In the genomic region with DNA sequence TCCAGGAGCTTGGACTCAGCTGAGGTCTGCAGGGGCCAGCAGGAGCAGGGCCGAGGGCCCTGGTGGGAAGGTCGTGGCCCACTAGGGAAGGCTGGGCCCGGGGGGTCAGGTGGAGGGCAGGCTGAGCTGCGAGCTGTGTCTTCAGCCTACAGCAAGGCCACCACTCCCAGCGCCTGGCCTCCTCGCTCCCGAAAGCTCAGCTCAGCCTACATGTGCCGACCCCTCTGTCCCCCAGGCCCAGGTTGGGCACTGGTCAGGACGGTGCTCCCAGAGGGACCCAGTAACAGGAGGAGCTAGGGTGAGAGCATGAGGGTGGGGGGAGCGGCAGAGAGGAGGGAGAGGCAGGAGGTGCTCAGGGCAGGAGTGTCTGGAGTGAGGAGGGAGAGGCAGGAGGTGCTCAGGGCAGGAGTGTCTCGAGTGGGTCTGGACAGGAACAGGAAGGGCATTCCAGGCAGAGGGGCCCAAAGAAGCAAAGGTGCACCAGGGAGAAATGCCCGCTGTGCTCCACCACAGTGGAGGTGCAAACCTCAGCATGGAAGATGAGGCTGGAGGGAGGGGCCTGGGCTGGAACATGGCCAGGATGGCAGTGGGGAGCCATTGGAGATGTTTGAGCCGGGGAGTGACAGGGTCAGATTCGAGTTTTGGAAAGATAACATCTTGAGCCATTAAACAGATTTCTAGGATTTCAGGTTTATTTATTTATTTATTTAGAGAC, we compare ENCODE assay signal across 7 cellular contexts. TPM values are rescaled to one million over a fixed set of nuclear protein-coding genes. Genes with fewer than 3 reads are reported as not detected.
DNase-seq lines count a peak whose midpoint lies in the region; ATAC-seq and TF ChIP-seq lines count a peak whose summit lies in the region.

No MANE protein-coding gene starts in this region.

- intact Hi-C loops in HCT116 (cut with micrococcal nuclease) = loop anchor here (5.0 kb wide), 1 partner anchor 88 kb away; the partner anchor contains the start of gene NUDT14

- DNase-seq in HCT116 (ENCODE audit: low read depth, low spot score) = no peak
- DNase-seq in SHP77 treated with DMSO at 0.1 percent for 48 hours (lab: John Stamatoyannopoulos, UW) = no peak
- no peak for DNase-seq in DMS 273 treated with DMSO at 0.1 percent for 48 hours (lab: John Stamatoyannopoulos, UW)

- H3K9ac ChIP-seq in HCT116 (ENCODE audit: low read length) = peak overlapping the region; percentile 95
- no peak overlapping the region for H3K9ac ChIP-seq in iPS-18a (ENCODE audit: low read length)

- H3K9me3 Mint-ChIP-seq in activated T-helper 17 cell treated with anti-CD3 and anti-CD28 coated beads, Interleukin-2, amount 50 U/mL, for 72 hours = no peaks in the 10 kb centered on the region
- H3K9me3 Mint-ChIP-seq in stimulated activated memory B cell treated with anti-CD40 and anti-IgM and Interleukin-4, amounts not matched to agents 10 μg/mL and 1 μg/mL and 100 μg/mL, for 72 hours = no peaks in the 10 kb centered on the region

- H3K4me3 ChIP-seq in HCT116 (replicated peaks in 1 of 2; ENCODE audit: low read depth in 1 of 2, low read length in 2 of 2) (peak overlapping the region; percentile 72 to 87), iPS-18a (ENCODE audit: low read length) (peak overlapping the region; percentile 56)

- RAD21 ChIA-PET in HCT116 (lab: Charles Lee; ENCODE audit: low non-redundant PET in 1 of 2, low total read pairs in 2 of 2, uncharacterized antibody in 2 of 2, unreplicated experiment in 2 of 2) = no interaction called here

- CTCF ChIA-PET in HCT116 (lab: Charles Lee) = interaction anchor here (1.3 to 1.4 kb wide), 2 partner anchors 8 to 14 kb away, joined by 3 to 4 read pairs; no protein-coding TSS in a partner anchor

- no peaks in the 10 kb centered on the region for H4K20me1 ChIP-seq in HCT116 (ENCODE audit: insufficient read depth)

- H3K9me3 ChIP-seq in HCT116 (ENCODE audit: control insufficient read depth in 1 of 2, insufficient read depth in 1 of 2, low read depth in 1 of 2, low read length in 2 of 2) (no peaks in the 10 kb centered on the region; a peak in 1 of 4 replicates), iPS-18a (ENCODE audit: control insufficient read depth, low read depth, low read length) (no peaks in the 10 kb centered on the region)

- H3K27me3 ChIP-seq in HCT116 (ENCODE audit: insufficient read depth, low read length) (no peaks in the 10 kb centered on the region), iPS-18a (ENCODE audit: control insufficient read depth, insufficient read depth, low read length) (peaks cover 39% of the 10 kb centered on the region)

- H3K27ac ChIP-seq in HCT116 (ENCODE audit: low read depth, low read length) (peak overlapping the region; percentile 99), iPS-18a (ENCODE audit: low read length) (no peak overlapping the region)

- no peaks in the 10 kb centered on the region for H3K27me3 Mint-ChIP-seq in activated T-helper 17 cell treated with anti-CD3 and anti-CD28 coated beads, Interleukin-2, amount 50 U/mL, for 72 hours
- peaks cover 32% of the 10 kb centered on the region for H3K27me3 Mint-ChIP-seq in stimulated activated memory B cell treated with anti-CD40 and anti-IgM and Interleukin-4, amounts not matched to agents 10 μg/mL and 1 μg/mL and 100 μg/mL, for 72 hours

- peaks cover 14% of the 10 kb centered on the region for H3K4me1 Mint-ChIP-seq in activated T-helper 17 cell treated with anti-CD3 and anti-CD28 coated beads, Interleukin-2, amount 50 U/mL, for 72 hours
- H3K4me1 Mint-ChIP-seq in stimulated activated memory B cell treated with anti-CD40 and anti-IgM and Interleukin-4, amounts not matched to agents 10 μg/mL and 1 μg/mL and 100 μg/mL, for 72 hours = peaks cover 32% of the 10 kb centered on the region

- no peaks in the 10 kb centered on the region for H3K36me3 Mint-ChIP-seq in activated T-helper 17 cell treated with anti-CD3 and anti-CD28 coated beads, Interleukin-2, amount 50 U/mL, for 72 hours (ENCODE audit: low read depth)
- peaks cover under 1% of the 10 kb centered on the region for H3K36me3 Mint-ChIP-seq in stimulated activated memory B cell treated with anti-CD40 and anti-IgM and Interleukin-4, amounts not matched to agents 10 μg/mL and 1 μg/mL and 100 μg/mL, for 72 hours

- POLR2A ChIA-PET in HCT116 (lab: Charles Lee) = no interaction called here

- TF ChIP-seq CTCF in HCT116 (IDR thresholded peaks at IDR 0.05 in 2 of 3, conservative IDR thresholded peaks at IDR 0.05 in 1 of 3; ENCODE audit: borderline replicate concordance in 1 of 3, insufficient read depth in 1 of 3, low read depth in 2 of 3, low read length in 2 of 3) = no peak

- H3K36me3 ChIP-seq in HCT116 (ENCODE audit: control insufficient read depth in 1 of 2, insufficient read depth in 2 of 2, low read length in 2 of 2) = no peaks in the 10 kb centered on the region
- H3K36me3 ChIP-seq in iPS-18a (ENCODE audit: control insufficient read depth, low read depth, low read length) = no peaks in the 10 kb centered on the region

- TSS peak; percentile 37 for BruUV-seq in HCT116 (replicated peaks; lab: Mats Ljungman, UMichigan)

- no peak for TF ChIP-seq RAD21 in HCT116 (IDR thresholded peaks at IDR 0.05; ENCODE audit: low read depth)

- H3K4me1 ChIP-seq in HCT116 (ENCODE audit: control insufficient read depth in 1 of 2, insufficient read depth in 2 of 2, low read length in 2 of 2) (peaks cover 46 to 57% of the 10 kb centered on the region in 2 experiments), iPS-18a (ENCODE audit: control insufficient read depth, low read depth, low read length) (no peaks in the 10 kb centered on the region)

- H3K27ac Mint-ChIP-seq in activated T-helper 17 cell treated with anti-CD3 and anti-CD28 coated beads, Interleukin-2, amount 50 U/mL, for 72 hours = no peak overlapping the region
- H3K27ac Mint-ChIP-seq in stimulated activated memory B cell treated with anti-CD40 and anti-IgM and Interleukin-4, amounts not matched to agents 10 μg/mL and 1 μg/mL and 100 μg/mL, for 72 hours = peak overlapping the region; percentile 70

- no peak for TF ChIP-seq POLR2A in HCT116 (IDR thresholded peaks at IDR 0.05; ENCODE audit: borderline replicate concordance, extremely low read depth, insufficient read depth, insufficient read length)

- H2AFZ ChIP-seq in HCT116 (ENCODE audit: low read depth, low read length, poor library complexity, severe bottlenecking) = no peak overlapping the region

- no peak for ATAC-seq in HCT116
- no peak for ATAC-seq in activated T-helper 17 cell treated with anti-CD3 and anti-CD28 coated beads, Interleukin-2, amount 50 U/mL, for 72 hours (replicated peaks)
- ATAC-seq in stimulated activated memory B cell treated with anti-CD40 and anti-IgM and Interleukin-4, amounts not matched to agents 10 μg/mL and 1 μg/mL and 100 μg/mL, for 72 hours = no peak
- no peak for ATAC-seq in GM18517 (IDR thresholded peaks at IDR 0.05; ENCODE audit: unreplicated experiment)

- H3K79me2 ChIP-seq in HCT116 (ENCODE audit: insufficient read depth, low read length) = peaks cover 9% of the 10 kb centered on the region; the same call in 1 of the 2 replicates

- H3K4me3 Mint-ChIP-seq in activated T-helper 17 cell treated with anti-CD3 and anti-CD28 coated beads, Interleukin-2, amount 50 U/mL, for 72 hours = peak overlapping the region; percentile 69
- peak overlapping the region; percentile 80 for H3K4me3 Mint-ChIP-seq in stimulated activated memory B cell treated with anti-CD40 and anti-IgM and Interleukin-4, amounts not matched to agents 10 μg/mL and 1 μg/mL and 100 μg/mL, for 72 hours

- no peaks in the 10 kb centered on the region for H3K9me2 ChIP-seq in HCT116 (ENCODE audit: insufficient read depth)

- peak overlapping the region; percentile 86 for H3K4me2 ChIP-seq in HCT116 (ENCODE audit: low read length)

TF ChIP-seq in HCT116, 20 proteins besides CTCF, POLR2A, EP300 and RAD21 (continues in another document):
- TF ChIP-seq, protein P1, sequence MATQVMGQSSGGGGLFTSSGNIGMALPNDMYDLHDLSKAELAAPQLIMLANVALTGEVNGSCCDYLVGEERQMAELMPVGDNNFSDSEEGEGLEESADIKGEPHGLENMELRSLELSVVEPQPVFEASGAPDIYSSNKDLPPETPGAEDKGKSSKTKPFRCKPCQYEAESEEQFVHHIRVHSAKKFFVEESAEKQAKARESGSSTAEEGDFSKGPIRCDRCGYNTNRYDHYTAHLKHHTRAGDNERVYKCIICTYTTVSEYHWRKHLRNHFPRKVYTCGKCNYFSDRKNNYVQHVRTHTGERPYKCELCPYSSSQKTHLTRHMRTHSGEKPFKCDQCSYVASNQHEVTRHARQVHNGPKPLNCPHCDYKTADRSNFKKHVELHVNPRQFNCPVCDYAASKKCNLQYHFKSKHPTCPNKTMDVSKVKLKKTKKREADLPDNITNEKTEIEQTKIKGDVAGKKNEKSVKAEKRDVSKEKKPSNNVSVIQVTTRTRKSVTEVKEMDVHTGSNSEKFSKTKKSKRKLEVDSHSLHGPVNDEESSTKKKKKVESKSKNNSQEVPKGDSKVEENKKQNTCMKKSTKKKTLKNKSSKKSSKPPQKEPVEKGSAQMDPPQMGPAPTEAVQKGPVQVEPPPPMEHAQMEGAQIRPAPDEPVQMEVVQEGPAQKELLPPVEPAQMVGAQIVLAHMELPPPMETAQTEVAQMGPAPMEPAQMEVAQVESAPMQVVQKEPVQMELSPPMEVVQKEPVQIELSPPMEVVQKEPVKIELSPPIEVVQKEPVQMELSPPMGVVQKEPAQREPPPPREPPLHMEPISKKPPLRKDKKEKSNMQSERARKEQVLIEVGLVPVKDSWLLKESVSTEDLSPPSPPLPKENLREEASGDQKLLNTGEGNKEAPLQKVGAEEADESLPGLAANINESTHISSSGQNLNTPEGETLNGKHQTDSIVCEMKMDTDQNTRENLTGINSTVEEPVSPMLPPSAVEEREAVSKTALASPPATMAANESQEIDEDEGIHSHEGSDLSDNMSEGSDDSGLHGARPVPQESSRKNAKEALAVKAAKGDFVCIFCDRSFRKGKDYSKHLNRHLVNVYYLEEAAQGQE (IDR thresholded peaks at IDR 0.05; ENCODE audit: low read depth) = no peak
- no peak for TF ChIP-seq FOSL1 (IDR thresholded peaks at IDR 0.05; ENCODE audit: low read depth)
- TF ChIP-seq POLR2AphosphoS5 (IDR thresholded peaks at IDR 0.05; ENCODE audit: low read depth, low read length) = no peak
- TF ChIP-seq SP1 (IDR thresholded peaks at IDR 0.05; ENCODE audit: low read depth) = no peak
- TF ChIP-seq SIN3A (IDR thresholded peaks at IDR 0.05; ENCODE audit: low read depth) = no peak
- no peak for TF ChIP-seq TCF7L2 (IDR thresholded peaks at IDR 0.05; ENCODE audit: borderline replicate concordance, extremely low read depth, insufficient read depth, insufficient read length)
- no peak for TF ChIP-seq EZH2 (IDR thresholded peaks at IDR 0.05)
- TF ChIP-seq MAX (IDR thresholded peaks at IDR 0.05) = no peak
- TF ChIP-seq ZNF274 (IDR thresholded peaks at IDR 0.05; ENCODE audit: low read depth, low read length) = no peak

RNA-seq across cellular contexts. Expression of gene GPR132, which starts 29.1 kb away (rescaled TPM):
- 0.10 TPM for total RNA-seq in HCT116 (2021; ENCODE audit: unreplicated experiment)
- 0.03 TPM in 1 of 2 replicates, not detected in the other for polyA plus RNA-seq in HCT116 (2012)
- 10 to 100 TPM; 46.5 to 49.5 TPM for total RNA-seq in activated T-helper 17 cell treated with anti-CD3 and anti-CD28 coated beads, Interleukin-2, amount 50 U/mL, for 72 hours

Comparison
In these comparisons a context has a peak if more than half of its experiments do, and no peak if none do; other contexts are left out.
1. RNA of gene GPR132, which starts 29.1 kb away (total RNA-seq): 46.5 to 49.5 TPM in activated T-helper 17 cell treated with anti-CD3 and anti-CD28 coated beads, Interleukin-2, amount 50 U/mL, for 72 hours; 0.10 TPM in HCT116 (single experiment); every median in the first group is over 10 times any median in the second.